In genomic region chr2:10469955-10470568, GRCh38 we compare ENCODE assay signal across 17 cellular contexts.
"Had no signal": no experiment of that assay in that cellular context is flagged by ENCODE, and none has a peak within 500 bp of the region (broad histone marks: within the 10 kb centered on the region; RNA-seq: fewer than 3 reads in every experiment).

No MANE protein-coding gene starts in this region.

- DNase-seq: activated CD4-positive, alpha-beta T cell treated with anti-CD3 and anti-CD28 coated beads for 48 hours; activated CD8-positive, alpha-beta memory T cell treated with anti-CD3 and anti-CD28 coated beads, Interleukin-2, amount 50 U/mL, for 4 hours; activated CD8-positive, alpha-beta T cell treated with anti-CD3 and anti-CD28 coated beads, Interleukin-2, amount 10 ng/mL, durations not matched to agents 7 days and 5 days; activated naive CD8-positive, alpha-beta T cell treated with anti-CD3 and anti-CD28 coated beads, Interleukin-2, amount 10 ng/mL, durations not matched to agents 7 days and 5 days; activated T-cell treated with anti-CD3 and anti-CD28 coated beads, Interleukin-2, amount 50 U/mL, for 72 hours; cortex of kidney; effector CD8-positive, alpha-beta T cell; foreskin fibroblast; kidney glomerular epithelial cell; mesendoderm; stimulated activated CD4-positive, alpha-beta T cell treated with anti-CD3 and anti-CD28 coated beads, Interleukin-1b, Interleukin-23, amount 100 ng/mL, for 48 hours; stomach; uterus had no signal

- H3K4me3 ChIP-seq: prostate gland, right lobe of liver, stomach, thoracic aorta, uterus had no signal

- H3K9me3 ChIP-seq: prostate gland, right lobe of liver, stomach, thoracic aorta, uterus had no signal

- ATAC-seq: activated CD8-positive, alpha-beta T cell treated with anti-CD3 and anti-CD28 coated beads, Interleukin-2, amount 10 ng/mL, durations not matched to agents 7 days and 5 days; activated T-cell treated with anti-CD3 and anti-CD28 coated beads, Interleukin-2, amount 50 U/mL, for 72 hours; WTC11 had no signal

- H3K27ac ChIP-seq: prostate gland, right lobe of liver, stomach, thoracic aorta, uterus had no signal

- H3K36me3 ChIP-seq: prostate gland, right lobe of liver, stomach, thoracic aorta, uterus had no signal

- H3K27me3 ChIP-seq: right lobe of liver, stomach, uterus had no signal

- H3K4me1 ChIP-seq: right lobe of liver, uterus had no signal
